Comparison of ENCODE assay signal across 8 cellular contexts in the genomic region with DNA sequence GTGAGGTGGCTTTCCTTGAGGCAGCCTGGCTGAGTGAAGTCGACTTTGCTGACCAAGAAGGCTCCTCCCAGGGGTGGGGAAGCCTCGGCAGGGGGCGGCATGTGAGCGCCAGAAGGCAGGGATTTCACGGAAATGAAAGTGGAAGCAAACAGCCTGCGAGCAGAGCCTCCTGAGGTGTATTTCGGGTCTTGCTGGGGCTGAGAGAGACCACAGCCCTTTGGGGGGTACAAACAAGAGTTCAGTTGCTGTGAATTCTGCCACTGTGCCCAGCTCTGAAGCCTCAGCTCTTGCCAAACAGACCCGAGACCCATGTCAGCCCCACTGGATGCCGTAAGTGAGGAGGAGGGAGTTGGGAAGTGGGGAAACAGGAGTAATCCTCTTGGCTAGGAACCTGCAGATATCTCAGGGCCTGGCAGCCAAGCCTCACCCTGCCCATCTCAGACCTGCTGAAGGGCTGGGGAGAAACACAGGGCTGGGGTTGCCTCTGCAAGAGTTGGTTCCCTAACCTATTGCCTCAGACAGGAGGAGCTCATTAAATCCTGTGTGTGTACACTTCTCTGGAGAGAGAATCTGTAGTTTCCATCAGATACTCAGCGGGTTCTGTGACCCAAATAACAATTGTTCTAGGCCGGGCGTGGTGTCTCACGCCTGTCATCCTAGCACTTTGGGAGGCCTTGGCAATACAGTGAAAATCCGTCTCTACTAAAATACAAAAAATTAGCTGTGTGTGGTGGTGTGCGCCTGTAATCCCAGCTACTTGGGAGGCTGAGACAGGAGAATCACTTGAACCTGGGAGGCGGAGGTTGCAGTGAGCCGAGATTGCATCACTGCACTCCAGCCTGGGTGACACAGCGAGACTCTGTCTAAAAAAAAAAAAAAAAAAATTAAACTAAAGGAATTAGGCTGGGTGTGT. TPM values are rescaled to one million over a fixed set of nuclear protein-coding genes. Genes with fewer than 3 reads are reported as not detected.
DNase-seq lines count a peak whose midpoint lies in the region; ATAC-seq and TF ChIP-seq lines count a peak whose summit lies in the region.

A gene (plus strand): TSS at position 146 of the 913 bp plus-strand sequence. CDS start 164 bp downstream, at position 310.

- H3K36me3 Mint-ChIP-seq in H9 (ENCODE audit: insufficient read depth in 1 of 3, low read depth in 3 of 3) (peaks cover 9 to 39% (median 20%) of the 10 kb centered on the region in 3 experiments), activated B cell treated with CpG ODN at 0.5 μM for 24 hours (ENCODE audit: low read depth) (peaks cover 36% of the 10 kb centered on the region)

- no peak within 1 kb of the TSS for H4K8ac ChIP-seq in H9 (replicated peaks; ENCODE audit: insufficient read length, low read depth, low read length)

- no TSS peak for BruUV-seq in mammary epithelial cell (replicated peaks; lab: Mats Ljungman, UMichigan)

- H3K79me1 ChIP-seq in H9 (ENCODE audit: insufficient read depth, low read depth, low read length, poor library complexity, severe bottlenecking), result no peaks in the 10 kb centered on the region

- no peak within 1 kb of the TSS for H4K91ac ChIP-seq in H9 (ENCODE audit: insufficient read length, low read depth, low read length)

- H4K20me1 ChIP-seq in H9 (ENCODE audit: control insufficient read depth, insufficient read depth, insufficient read length) (no peaks in the 10 kb centered on the region), mammary epithelial cell (ENCODE audit: insufficient read depth, low read length) (no peaks in the 10 kb centered on the region)

- no peaks in the 10 kb centered on the region for H3K23me2 ChIP-seq in H9 (ENCODE audit: insufficient read length, low read depth, low read length, poor library complexity, severe bottlenecking)

- no peak within 1 kb of the TSS for H2BK12ac ChIP-seq in H9 (ENCODE audit: insufficient read length, low read depth, low read length)

- in situ Hi-C loops in mammary epithelial cell (cut with MboI; ENCODE audit: low sequenced_read_pairs in 2 of 2), result loop anchor here in 1 of 2 donors (25.0 kb wide), 1 partner anchor 305 kb away; no protein-coding TSS in a partner anchor

- no peak within 1 kb of the TSS for H2BK120ac ChIP-seq in H9 (ENCODE audit: low read depth, low read length, poor library complexity, severe bottlenecking)

- H3K9ac ChIP-seq in H9 (ENCODE audit: extremely low read depth, insufficient read length, low read length), result peak within 1 kb of the TSS; percentile 20
- peak within 1 kb of the TSS; percentile 71 for H3K9ac ChIP-seq in mammary epithelial cell (ENCODE audit: insufficient read depth, low read length)

- H3K4me3 Mint-ChIP-seq in H9, result peak within 1 kb of the TSS; percentile 58 to 76
- peak within 1 kb of the TSS; percentile 99 for H3K4me3 Mint-ChIP-seq in activated B cell treated with CpG ODN at 0.5 μM for 24 hours

- H2BK15ac ChIP-seq in H9 (ENCODE audit: low read depth, low read length), result no peak within 1 kb of the TSS

- no peak within 1 kb of the TSS for H3T11ph ChIP-seq in H9 (ENCODE audit: low read length)

- intact Hi-C loops in activated B cell treated with CpG ODN at 0.5 μM for 24 hours (cut with micrococcal nuclease), result loop anchor here (1.0 to 2.0 kb wide), 5 partner anchors 9 to 332 kb away; a partner anchor contains a TSS
- intact Hi-C loops in mammary epithelial cell (cut with micrococcal nuclease), result no loop called here

- CTCF ChIA-PET in activated B cell treated with CpG ODN at 0.5 μM for 24 hours (lab: Charles Lee) (interaction anchor here (0.6 to 1.7 kb wide), 5 partner anchors 9 to 333 kb away, joined by 3 to 15 read pairs (median 3); a partner anchor contains a TSS), mammary epithelial cell (lab: Charles Lee; ENCODE audit: low non-redundant PET) (no interaction called here)

- POLR2A ChIA-PET in activated B cell treated with CpG ODN at 0.5 μM for 24 hours (lab: Charles Lee), result interaction anchor here (0.6 to 3.1 kb wide), 15 partner anchors 9 to 452 kb away, joined by 3 to 52 read pairs (median 7); a partner anchor contains a TSS

- peak within 1 kb of the TSS; percentile 55 to 64 (median 55) for H3K4me3 ChIP-seq in mammary epithelial cell (replicated peaks in 1 of 3; ENCODE audit: insufficient read depth in 1 of 3, low read depth in 2 of 3, low read length in 3 of 3)

- H4K5ac ChIP-seq in H9 (ENCODE audit: insufficient read length, low read depth, low read length), result no peak within 1 kb of the TSS

- no peak within 1 kb of the TSS for H2BK20ac ChIP-seq in H9 (ENCODE audit: low read depth, low read length, poor library complexity, severe bottlenecking)

- dilution Hi-C loops in mammary epithelial cell (cut with HindIII; ENCODE audit: low sequenced_read_pairs), result no loop called here

- no peaks in the 10 kb centered on the region for H3K27me3 Mint-ChIP-seq in H9 (ENCODE audit: low read depth)
- no peaks in the 10 kb centered on the region for H3K27me3 Mint-ChIP-seq in activated B cell treated with CpG ODN at 0.5 μM for 24 hours

- H3K9me3 ChIP-seq in H9 (ENCODE audit: control insufficient read depth, low read depth, low read length), result no peaks in the 10 kb centered on the region
- H3K9me3 ChIP-seq in mammary epithelial cell (replicated peaks; ENCODE audit: insufficient read depth, low read length), result no peaks in the 10 kb centered on the region

- no peaks in the 10 kb centered on the region for H3K79me2 ChIP-seq in H9 (ENCODE audit: insufficient read depth, low read length)
- peaks cover 5% of the 10 kb centered on the region for H3K79me2 ChIP-seq in mammary epithelial cell (ENCODE audit: insufficient read depth, low read length)

- peak within 1 kb of the TSS; percentile 42 for H3K4me2 ChIP-seq in H9 (ENCODE audit: insufficient read depth, insufficient read length, low read length)
- H3K4me2 ChIP-seq in mammary epithelial cell (ENCODE audit: insufficient read depth, low read depth, low read length), result peak within 1 kb of the TSS; percentile 83

- TF ChIP-seq CTCF in H9 (conservative IDR thresholded peaks at IDR 0.05) (no peak; the same call in 2 of the 3 replicates), activated B cell treated with CpG ODN at 0.5 μM for 24 hours (IDR thresholded peaks at IDR 0.05) (no peak), mammary epithelial cell (conservative IDR thresholded peaks at IDR 0.05 in 1 of 2, IDR thresholded peaks at IDR 0.05 in 1 of 2; ENCODE audit: extremely low read depth in 1 of 2, insufficient read depth in 1 of 2, low read depth in 1 of 2, low read length in 2 of 2) (peak; percentile 10 to 41)

- H3K27ac ChIP-seq in H9 (ENCODE audit: insufficient read length, low read depth, low read length) (no peak within 1 kb of the TSS), mammary epithelial cell (ENCODE audit: insufficient read depth, low read depth, low read length) (peak within 1 kb of the TSS; percentile 68)

- H3K56ac ChIP-seq in H9 (ENCODE audit: insufficient read length, low read depth, low read length), result no peak within 1 kb of the TSS

- no peak within 1 kb of the TSS for H3K14ac ChIP-seq in H9 (ENCODE audit: insufficient read depth, low read length)

- H2AFZ ChIP-seq in H9 (ENCODE audit: low read length), result no peak within 1 kb of the TSS
- peak within 1 kb of the TSS; percentile 88 for H2AFZ ChIP-seq in mammary epithelial cell (ENCODE audit: low read depth, low read length)

- H3K4me1 ChIP-seq in H9 (ENCODE audit: insufficient read depth, low read length) (no peaks in the 10 kb centered on the region), mammary epithelial cell (ENCODE audit: insufficient read depth, low read length) (peaks cover 12% of the 10 kb centered on the region)

- H3K36me3 ChIP-seq in mammary epithelial cell (ENCODE audit: insufficient read depth, low read length), result peaks cover 13% of the 10 kb centered on the region

- no peaks in the 10 kb centered on the region for H3K27me3 ChIP-seq in H9 (ENCODE audit: insufficient read depth, low read length)
- no peaks in the 10 kb centered on the region for H3K27me3 ChIP-seq in mammary epithelial cell (ENCODE audit: insufficient read depth, low read length)

- peak; percentile 84 for DNase-seq in ELF-1 (ENCODE audit: low read depth, low spot score)
- peak; percentile 88 for DNase-seq in H9
- peak; percentile 35 for DNase-seq in NCI-H2081 treated with DMSO at 0.1 percent for 48 hours (lab: John Stamatoyannopoulos, UW)
- DNase-seq in activated B cell treated with CpG ODN at 0.5 μM for 24 hours, result peak; percentile 75
- peak; percentile 71 for DNase-seq in mammary epithelial cell
- DNase-seq in inferior parietal cortex (ENCODE audit: extremely low spot score), result peak; percentile 68
- DNase-seq in stimulated activated CD4-positive, alpha-beta T cell treated with anti-CD3 and anti-CD28 coated beads, Interleukin-12 subunit alpha, Interleukin-12 subunit beta, amount 100 ng/mL, for 48 hours (ENCODE audit: low read depth in 2 of 3, low spot score in 1 of 3), result peak; percentile 76 to 79 (median 78)
- DNase-seq in NCI-H446 treated with DMSO at 0.1 percent for 48 hours (lab: John Stamatoyannopoulos, UW), result no peak

- no peak within 1 kb of the TSS for H3K4ac ChIP-seq in H9 (ENCODE audit: low read depth, low read length)

- H2BK5ac ChIP-seq in H9 (ENCODE audit: insufficient read length, low read length), result no peak within 1 kb of the TSS

- no peak within 1 kb of the TSS for H3K18ac ChIP-seq in H9 (ENCODE audit: insufficient read length, low read depth, low read length)

- no CpG with 5 or more reads among the region's 18 CpGs for WGBS in H9 (ENCODE audit: extremely low coverage, insufficient read length, low lambda C conversion rate)
- 42% methylated on average over 14 of the region's 18 CpGs for WGBS in mammary epithelial cell (ENCODE audit: low coverage, missing lambda C conversion rate)

- H3K9me3 Mint-ChIP-seq in H9 (no peaks in the 10 kb centered on the region), activated B cell treated with CpG ODN at 0.5 μM for 24 hours (no peaks in the 10 kb centered on the region)

- ATAC-seq in activated B cell treated with CpG ODN at 0.5 μM for 24 hours (ENCODE audit: low read depth), result peak; percentile 99

- H3K27ac Mint-ChIP-seq in H9, result peak within 1 kb of the TSS; percentile 84 to 98 (median 87)
- H3K27ac Mint-ChIP-seq in activated B cell treated with CpG ODN at 0.5 μM for 24 hours, result peak within 1 kb of the TSS; percentile 99

- H3K4me1 Mint-ChIP-seq in H9 (peaks cover 7 to 8% of the 10 kb centered on the region in 2 experiments), activated B cell treated with CpG ODN at 0.5 μM for 24 hours (peaks cover 16% of the 10 kb centered on the region)

- no peak within 1 kb of the TSS for H3K23ac ChIP-seq in H9 (ENCODE audit: insufficient read length, low read depth, low read length)

- H2AK5ac ChIP-seq in H9 (ENCODE audit: insufficient read length, low read length), result no peak within 1 kb of the TSS

RNA-seq across cellular contexts. Expression of the gene that starts here (rescaled TPM):
- total RNA-seq in H9 (2021) (3.1 and 4.2 TPM in 2 replicates), activated B cell treated with CpG ODN at 0.5 μM for 24 hours (41.9 and 50.5 TPM in 2 replicates), mammary epithelial cell (1 to 10 TPM; 6.7 to 7.3 TPM)
- polyA plus RNA-seq in mammary epithelial cell, result 8.3 TPM
- 12.2 TPM for polyA minus RNA-seq in mammary epithelial cell

Comparison
In these comparisons a context has a peak if more than half of its experiments do, and no peak if none do; other contexts are left out.
1. CTCF ChIP-seq: peak in mammary epithelial cell (2 of 2); none in H9 (single experiment) and activated B cell treated with CpG ODN at 0.5 μM for 24 hours (single experiment).